12 cellular contexts compared by ENCODE assay signal in genomic region chr2:86790134-86790827, GRCh38. TPM values are rescaled to one million over a fixed set of nuclear protein-coding genes. Genes with fewer than 3 reads are reported as not detected.
DNase-seq lines count a peak whose midpoint lies in the region; ATAC-seq, FAIRE-seq and TF ChIP-seq lines count a peak whose summit lies in the region.
"Had no signal": no experiment of that assay in that cellular context is flagged by ENCODE, and none has a peak within 500 bp of the region (broad histone marks: within the 10 kb centered on the region; RNA-seq: fewer than 3 reads in every experiment).

No MANE protein-coding gene starts in this region.

- ATAC-seq in T-cell (replicated peaks in 1 of 4) (peak in 2 of 4 experiments; percentile 0 to 6), foreskin keratinocyte (peak; percentile 39), gastrocnemius medialis (no peak), HG03280 (IDR thresholded peaks at IDR 0.05; ENCODE audit: unreplicated experiment) (no peak)

- H3K9me3 Mint-ChIP-seq in T-cell: peaks cover 0 to 4% (median 0%) of the 10 kb centered on the region in 3 donors

- peaks cover 4% of the 10 kb centered on the region for H3K36me3 Mint-ChIP-seq in T-cell

- intact Hi-C loops in gastrocnemius medialis (cut with DNase I; ENCODE audit: low total_unique reads): no loop called here

- POLR2A ChIA-PET in T-cell (lab: Charles Lee): no interaction called here

- no peak for TF ChIP-seq CTCF in foreskin keratinocyte (conservative IDR thresholded peaks at IDR 0.05)
- TF ChIP-seq CTCF in gastrocnemius medialis (IDR thresholded peaks at IDR 0.05 in 4 of 5, conservative IDR thresholded peaks at IDR 0.05 in 1 of 5): no peak

- H3K9me3 ChIP-seq in gastrocnemius medialis: no peaks in the 10 kb centered on the region

- peak overlapping the region; percentile 87 to 94 for H3K27ac Mint-ChIP-seq in T-cell

- H3K4me3 ChIP-seq in H7 (ENCODE audit: insufficient read depth, low read depth, low read length) (peak overlapping the region; percentile 31; the same call in 1 of the 2 replicates), gastrocnemius medialis (peak overlapping the region; percentile 13 to 27 (median 16))

- H3K36me3 ChIP-seq in H7 (replicated peaks; ENCODE audit: control insufficient read depth, insufficient read depth, low read length): no peaks in the 10 kb centered on the region
- no peaks in the 10 kb centered on the region for H3K36me3 ChIP-seq in gastrocnemius medialis

- H3K4me1 Mint-ChIP-seq in T-cell: peaks cover 64 to 70% (median 66%) of the 10 kb centered on the region in 3 donors

- no peak for FAIRE-seq in GM12892 (lab: Jason Lieb, UNC)
- FAIRE-seq: GM18507 had no signal

- H3K4me1 ChIP-seq in foreskin keratinocyte: no peaks in the 10 kb centered on the region
- peaks cover 7 to 17% of the 10 kb centered on the region in 2 donors for H3K4me1 ChIP-seq in gastrocnemius medialis

- in situ Hi-C loops in gastrocnemius medialis (cut with MboI; ENCODE audit: low sequenced_read_pairs in 4 of 4): no loop called here

- peaks cover 30 to 67% of the 10 kb centered on the region in 2 donors for H3K27me3 Mint-ChIP-seq in T-cell

- peaks cover 52% of the 10 kb centered on the region for H3K27me3 ChIP-seq in H7 (ENCODE audit: control insufficient read depth, insufficient read depth, low read length)
- H3K27me3 ChIP-seq in foreskin keratinocyte: peaks cover 83% of the 10 kb centered on the region
- H3K27me3 ChIP-seq in gastrocnemius medialis: peaks cover 54 to 71% (median 59%) of the 10 kb centered on the region in 3 donors

- DNase-seq in H7 (peak; percentile 77), T-cell (peak in 1 of 34 experiments; percentile 30), foreskin keratinocyte (no peak), gastrocnemius medialis (no peak), GM12892 (ENCODE audit: insufficient read length) (no peak), cerebellar cortex (ENCODE audit: low spot score) (no peak)
- DNase-seq: activated CD4-positive, CD25-positive, alpha-beta regulatory T cell treated with anti-CD3 and anti-CD28 coated beads, Interleukin-2, amount 50 U/mL, for 72 hours; NCI-H2081 treated with DMSO at 0.1 percent for 48 hours; posterior cingulate gyrus had no signal

- no peak overlapping the region for H3K27ac ChIP-seq in foreskin keratinocyte
- no peak overlapping the region for H3K27ac ChIP-seq in gastrocnemius medialis

- no peak for TF ChIP-seq POLR2A in gastrocnemius medialis (IDR thresholded peaks at IDR 0.05)
- no peak for TF ChIP-seq POLR2A in GM12892 (IDR thresholded peaks at IDR 0.05; ENCODE audit: low read depth, low read length)

- CTCF ChIA-PET in T-cell (lab: Charles Lee): interaction anchor here in 1 of 2 donors (0.6 kb wide), 1 partner anchor 1734 kb away, joined by 3 read pairs; no protein-coding TSS in a partner anchor

- peak overlapping the region; percentile 84 to 88 (median 85) for H3K4me3 Mint-ChIP-seq in T-cell

RNA-seq across cellular contexts. Expression of gene CD8A, which starts 0.4 kb away (rescaled TPM):
- total RNA-seq in H7 (2014; rRNA removed; shearing (Covaris generic)): not detected in 2 replicates
- total RNA-seq in T-cell (100 to 1,000 TPM in 4 of 5 donors, 10 to 100 TPM in 1; 92.1 to 194 (median 158) TPM), foreskin keratinocyte (0.07 TPM in 2 replicates), gastrocnemius medialis (under 1 TPM in 3 of 4 donors, not detected in 1; 0.16 to 0.32 (median 0.31) TPM)
- polyA plus RNA-seq in foreskin keratinocyte: 0.04 TPM in 1 of 2 replicates, not detected in the other
- polyA plus RNA-seq in GM12892 (2012; ENCODE audit: missing spikeins): not detected
- total RNA-seq: epithelial cell of proximal tubule had no signal

Comparison
In these comparisons a context has a peak if more than half of its experiments do, and no peak if none do; other contexts are left out.
1. RNA of gene CD8A, which starts 0.4 kb away (total RNA-seq): 92.1 to 194 TPM in T-cell; 0.16 to 0.32 TPM in gastrocnemius medialis, 0.07 TPM in foreskin keratinocyte and not detected in H7; every median in the first group is over 10 times any median in the second.